In the genomic region with DNA sequence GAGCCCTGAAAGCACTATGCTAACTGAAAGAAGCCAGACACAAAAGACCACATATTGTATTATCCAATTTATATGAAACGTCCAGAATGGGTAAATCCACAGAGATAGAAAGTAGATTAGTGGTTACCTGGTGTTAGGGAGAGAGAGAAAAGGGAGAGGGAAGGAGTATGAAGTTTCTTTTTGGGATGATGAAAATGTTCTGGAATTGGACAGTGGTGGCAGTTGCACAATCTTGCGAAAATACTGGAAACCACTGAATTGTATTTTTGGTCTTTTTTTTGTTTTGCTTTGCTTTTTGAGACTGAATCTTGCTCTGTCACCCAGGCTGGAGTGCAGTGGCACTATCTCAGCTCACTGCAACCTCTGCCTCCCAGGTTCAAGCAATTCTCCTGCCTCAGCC, we compare ENCODE assay signal across 22 cellular contexts.
A peak's percentile ranks its signal among the peaks of the same experiment; 100 is the strongest.
DNase-seq lines count a peak whose midpoint lies in the region; ATAC-seq, FAIRE-seq and TF ChIP-seq lines count a peak whose summit lies in the region.
"Had no signal": no experiment of that assay in that cellular context is flagged by ENCODE, and none has a peak within 500 bp of the region (broad histone marks: within the 10 kb centered on the region; RNA-seq: fewer than 3 reads in every experiment).

No MANE protein-coding gene starts in this region.

- no peaks in the 10 kb centered on the region for H3F3A ChIP-seq in SK-N-SH (replicated peaks; ENCODE audit: insufficient read depth)
- H3F3A ChIP-seq in MM.1S (ENCODE audit: insufficient read depth, low read length): no peaks in the 10 kb centered on the region

- H3K9me3 ChIP-seq in HepG2 (ENCODE audit: low read length) (no peaks in the 10 kb centered on the region), Karpas-422 (ENCODE audit: low read length) (no peaks in the 10 kb centered on the region), SK-N-SH (no peaks in the 10 kb centered on the region), MM.1S (replicated peaks; ENCODE audit: insufficient read depth, low read length) (no peaks in the 10 kb centered on the region)
- H3K9me3 ChIP-seq: mucosa of descending colon, uterus had no signal

- H3K27me3 ChIP-seq in HepG2 (ENCODE audit: control insufficient read depth in 1 of 2, insufficient read depth in 2 of 2, low read length in 2 of 2) (no peaks in the 10 kb centered on the region), Karpas-422 (ENCODE audit: low read length) (no peaks in the 10 kb centered on the region), SK-N-SH (ENCODE audit: insufficient read depth) (no peaks in the 10 kb centered on the region), MM.1S (replicated peaks; ENCODE audit: insufficient read depth, low read length) (no peaks in the 10 kb centered on the region)
- H3K27me3 ChIP-seq: neural progenitor cell, uterus had no signal

- no peak for FAIRE-seq in HepG2 (lab: Jason Lieb, UNC)

- H3K4me3 ChIP-seq in AG10803 (ENCODE audit: low read length) (no peak overlapping the region), choroid plexus epithelial cell (ENCODE audit: low read depth, low read length) (no peak overlapping the region), HepG2 (replicated peaks in 1 of 3; ENCODE audit: insufficient read depth in 1 of 3, low read depth in 2 of 3, low read length in 3 of 3) (no peak overlapping the region), Karpas-422 (ENCODE audit: low read length) (no peak overlapping the region), SK-N-SH (ENCODE audit: low read depth in 2 of 2, low read length in 1 of 2) (no peak overlapping the region), MM.1S (ENCODE audit: low read length) (no peak overlapping the region)
- H3K4me3 ChIP-seq: left ventricle myocardium inferior, mucosa of descending colon, neural progenitor cell, uterus had no signal

- H3K79me2 ChIP-seq in HepG2 (ENCODE audit: insufficient read depth, low read length) (peaks cover 25% of the 10 kb centered on the region), Karpas-422 (ENCODE audit: low read length) (peaks cover 68% of the 10 kb centered on the region), SK-N-SH (ENCODE audit: insufficient read depth) (peaks cover 74% of the 10 kb centered on the region), MM.1S (ENCODE audit: low read length) (peaks cover 11% of the 10 kb centered on the region; the same call in 1 of the 2 replicates)

- no peak overlapping the region for H3K4me2 ChIP-seq in HepG2 (ENCODE audit: low read depth, low read length)
- H3K4me2 ChIP-seq in Karpas-422 (ENCODE audit: low read depth, low read length, poor library complexity, severe bottlenecking): no peak overlapping the region
- no peak overlapping the region for H3K4me2 ChIP-seq in SK-N-SH
- no peak overlapping the region for H3K4me2 ChIP-seq in MM.1S (ENCODE audit: low read depth, low read length)
- H3K4me2 ChIP-seq: neural progenitor cell had no signal

- H3K9ac ChIP-seq in HepG2 (ENCODE audit: insufficient read depth, low read depth, low read length) (no peak overlapping the region), Karpas-422 (ENCODE audit: low read length) (no peak overlapping the region), SK-N-SH (no peak overlapping the region), MM.1S (ENCODE audit: low read length) (no peak overlapping the region)
- H3K9ac ChIP-seq: neural progenitor cell had no signal

- in situ Hi-C loops in HepG2 (cut with HindIII; ENCODE audit: extremely low pct_ligation_motif_present, low pct_unique_long_range_greater_than_20kb): no loop called here

- TF ChIP-seq POLR2A in HepG2 (IDR thresholded peaks at IDR 0.05; ENCODE audit: insufficient read depth in 1 of 2, low read depth in 2 of 2, low read length in 2 of 2): no peak

- peak; percentile 60 for DNase-seq in AG10803 (ENCODE audit: low read depth)
- peak; percentile 24 for DNase-seq in LHCN-M2 (ENCODE audit: low read depth)
- DNase-seq in choroid plexus epithelial cell (ENCODE audit: low read depth): peak; percentile 20
- DNase-seq in HepG2 (ENCODE audit: low spot score): no peak
- DNase-seq in Karpas-422: no peak
- no peak for DNase-seq in NCI-H2081 treated with DMSO at 0.1 percent for 48 hours (lab: John Stamatoyannopoulos, UW)
- no peak for DNase-seq in SK-N-SH
- DNase-seq in MM.1S: no peak
- DNase-seq: activated CD4-positive, alpha-beta memory T cell treated with anti-CD3 and anti-CD28 coated beads for 36 hours; activated CD4-positive, CD25-positive, alpha-beta regulatory T cell; activated T-cell treated with anti-CD3 and anti-CD28 coated beads for 4 hours; anterior cingulate cortex; erythroblast; left ventricle myocardium inferior; mucosa of descending colon; NCI-H1930; NK-92 treated with Interleukin-12 subunit alpha and Interleukin-12 subunit beta, amount 100 ng/mL, for 24 hours; T-helper 9 cell; uterus had no signal

- WGBS in HepG2 (ENCODE audit: low lambda C conversion rate): 90% methylated on average over 2 of the region's 2 CpGs
- WGBS in SK-N-SH (ENCODE audit: low lambda C conversion rate): 66% methylated on average over 2 of the region's 2 CpGs

- H2AFZ ChIP-seq in HepG2 (ENCODE audit: low read length) (no peak overlapping the region), Karpas-422 (ENCODE audit: low read length) (no peak overlapping the region), SK-N-SH (ENCODE audit: low read depth) (no peak overlapping the region), MM.1S (ENCODE audit: low read length) (no peak overlapping the region)
- H2AFZ ChIP-seq: neural progenitor cell had no signal

- H3K27ac ChIP-seq in HepG2 (ENCODE audit: extremely low read length, insufficient read depth, low read length) (no peak overlapping the region), Karpas-422 (ENCODE audit: low read length) (no peak overlapping the region), SK-N-SH (ENCODE audit: low read depth in 2 of 2, low read length in 1 of 2) (no peak overlapping the region), MM.1S (ENCODE audit: low read length) (no peak overlapping the region)
- H3K27ac ChIP-seq: C4-2B, left ventricle myocardium inferior, neural progenitor cell had no signal

- TF ChIP-seq RAD21 in HepG2 (CRISPR knock-in tag; IDR thresholded peaks at IDR 0.05) (no peak), SK-N-SH (IDR thresholded peaks at IDR 0.05; ENCODE audit: low read length) (no peak)

- POLR2A ChIA-PET in HepG2 (lab: Yijun Ruan, JAX): interaction anchor here (1.4 kb wide), 1 partner anchor 64 kb away, joined by 3 read pairs; the partner anchor contains the start of gene MRTFA
- POLR2A ChIA-PET in SK-N-SH (lab: Yijun Ruan, JAX): no interaction called here

- H3K4me1 ChIP-seq in HepG2 (ENCODE audit: insufficient read depth, low read length): peaks cover 49% of the 10 kb centered on the region
- peaks cover 11% of the 10 kb centered on the region for H3K4me1 ChIP-seq in Karpas-422 (ENCODE audit: low read length)
- H3K4me1 ChIP-seq in SK-N-SH (ENCODE audit: control insufficient read depth in 1 of 2, insufficient read depth in 2 of 2, low read depth in 1 of 2, low read length in 1 of 2): no peaks in the 10 kb centered on the region; a peak in 1 of 4 replicates
- no peaks in the 10 kb centered on the region for H3K4me1 ChIP-seq in MM.1S (ENCODE audit: low read length)

- intact Hi-C loops in HepG2 (cut with micrococcal nuclease; ENCODE audit: unreplicated experiment): no loop called here

- TF ChIP-seq CTCF in AG10803 (conservative IDR thresholded peaks at IDR 0.05; ENCODE audit: low read length) (no peak), choroid plexus epithelial cell (conservative IDR thresholded peaks at IDR 0.05; ENCODE audit: low read depth, low read length) (no peak), HepG2 (CRISPR knock-in tag; IDR thresholded peaks at IDR 0.05) (no peak), SK-N-SH (IDR thresholded peaks at IDR 0.05) (no peak), MM.1S (IDR thresholded peaks at IDR 0.05; ENCODE audit: low read length) (no peak)

- H3K9me2 ChIP-seq in Karpas-422 (replicated peaks; ENCODE audit: insufficient read depth, low read length) (no peaks in the 10 kb centered on the region), SK-N-SH (no peaks in the 10 kb centered on the region), MM.1S (replicated peaks; ENCODE audit: insufficient read depth, low read length) (no peaks in the 10 kb centered on the region)

- no peaks in the 10 kb centered on the region for H4K20me1 ChIP-seq in HepG2 (ENCODE audit: insufficient read depth, low read length)
- H4K20me1 ChIP-seq in Karpas-422 (ENCODE audit: insufficient read depth, low read depth, low read length): no peaks in the 10 kb centered on the region
- 0 out of 2 replicates have a peak, but pooled peaks cover under 1% of the 10 kb centered on the region for H4K20me1 ChIP-seq in SK-N-SH (ENCODE audit: insufficient read depth)
- no peaks in the 10 kb centered on the region for H4K20me1 ChIP-seq in MM.1S (ENCODE audit: insufficient read depth, low read length)

- CTCF ChIA-PET in HepG2 (lab: Yijun Ruan, JAX; ENCODE audit: low intra/inter-chr PET ratio, low total read pairs) (no interaction called here), SK-N-SH (lab: Yijun Ruan, JAX) (no interaction called here)

- TF ChIP-seq EP300 in HepG2 (IDR thresholded peaks at IDR 0.05; ENCODE audit: low read depth in 2 of 2, low read length in 2 of 2): no peak
- TF ChIP-seq EP300 in HepG2 (CRISPR knock-in tag; IDR thresholded peaks at IDR 0.05; ENCODE audit: borderline replicate concordance): no peak
- TF ChIP-seq EP300 in SK-N-SH (IDR thresholded peaks at IDR 0.05; ENCODE audit: borderline replicate concordance in 1 of 2, low read depth in 1 of 2, low read length in 1 of 2): no peak

- no peaks in the 10 kb centered on the region for H3K36me3 ChIP-seq in HepG2 (replicated peaks in 1 of 2; ENCODE audit: control insufficient read depth in 1 of 2, insufficient read depth in 2 of 2, low read length in 2 of 2)
- H3K36me3 ChIP-seq in Karpas-422 (ENCODE audit: insufficient read depth, low read length): peaks cover 8% of the 10 kb centered on the region; the same call in 1 of the 2 replicates
- no peaks in the 10 kb centered on the region for H3K36me3 ChIP-seq in SK-N-SH (replicated peaks in 1 of 2; ENCODE audit: control insufficient read depth in 1 of 2, insufficient read depth in 2 of 2, low read length in 1 of 2)
- H3K36me3 ChIP-seq in MM.1S (replicated peaks; ENCODE audit: insufficient read depth, low read length): no peaks in the 10 kb centered on the region
- H3K36me3 ChIP-seq: left ventricle myocardium inferior, uterus had no signal

- BruUV-seq in HepG2 (replicated peaks; lab: Mats Ljungman, UMichigan): no TSS peak

- no peak for ATAC-seq in HepG2
- ATAC-seq: mucosa of descending colon, SK-N-SH treated with all-trans-retinoic acid at 6 μM for 48 hours had no signal

TF ChIP-seq in HepG2, 621 proteins besides CTCF, POLR2A, EP300 and RAD21:
- TF ChIP-seq PRMT3 (CRISPR knock-in tag; IDR thresholded peaks at IDR 0.05; ENCODE audit: borderline replicate concordance, low read depth) (no peak), CEBPB (IDR thresholded peaks at IDR 0.05; ENCODE audit: borderline replicate concordance, low read depth, low read length) (peak; percentile 31; the same call in 1 of the 2 replicates), CEBPG (CRISPR knock-in tag; IDR thresholded peaks at IDR 0.05) (peak; percentile 19; the same call in 1 of the 2 replicates)
TF ChIP-seq in HepG2: peak in this region for 2.

TF ChIP-seq in SK-N-SH, 30 proteins besides CTCF, POLR2A, EP300 and RAD21 (continues in another document):
- TF ChIP-seq TEAD4 (IDR thresholded peaks at IDR 0.05; ENCODE audit: borderline replicate concordance, insufficient read depth): no peak
- no peak for TF ChIP-seq GABPA (IDR thresholded peaks at IDR 0.05; ENCODE audit: low read depth)

Comparison
In these comparisons a context has a peak if more than half of its experiments do, and no peak if none do; other contexts are left out.
1. DNase-seq: peak in AG10803 (single experiment), LHCN-M2 (single experiment) and choroid plexus epithelial cell (single experiment); none in HepG2 (single experiment), Karpas-422 (single experiment), NCI-H2081 treated with DMSO at 0.1 percent for 48 hours (single experiment), SK-N-SH (single experiment) and MM.1S (single experiment).